ENCODE assay signal across 11 cellular contexts in genomic region chr4:169201144-169202124, GRCh38.
DNase-seq lines count a peak whose midpoint lies in the region; ATAC-seq and TF ChIP-seq lines count a peak whose summit lies in the region.
"Had no signal": no experiment of that assay in that cellular context is flagged by ENCODE, and none has a peak within 500 bp of the region (broad histone marks: within the 10 kb centered on the region; RNA-seq: fewer than 3 reads in every experiment).

No MANE protein-coding gene starts in this region.

- ATAC-seq in HG02870 (IDR thresholded peaks at IDR 0.05; ENCODE audit: unreplicated experiment) (no peak), GM21576 (IDR thresholded peaks at IDR 0.05; ENCODE audit: unreplicated experiment) (no peak)

- H3K9ac ChIP-seq in BLaER1, result 0 out of 2 replicates have a peak overlapping the region, but pooled peaks have one; percentile 12

- H2AFZ ChIP-seq in osteoblast (ENCODE audit: low read length), result no peak overlapping the region

- peaks cover 32% of the 10 kb centered on the region for H3K4me1 ChIP-seq in BLaER1
- H3K4me1 ChIP-seq in osteoblast (ENCODE audit: insufficient read depth, low read length), result peaks cover 62% of the 10 kb centered on the region
- peaks cover 0 to 19% (median 0%) of the 10 kb centered on the region in 4 donors for H3K4me1 ChIP-seq in Peyer's patch

- DNase-seq in LHCN-M2 (ENCODE audit: low read depth), result peak; percentile 23
- DNase-seq in fibroblast of the aortic adventitia (ENCODE audit: low read depth), result peak; percentile 65
- DNase-seq in osteoblast (ENCODE audit: insufficient read length, low spot score, missing footprints), result no peak
- DNase-seq in activated gamma-delta T cell treated with Interleukin-2 at 50 U/mL for 16 hours, result no peak
- no peak for DNase-seq in Peyer's patch
- DNase-seq: activated CD4-positive, CD25-positive, alpha-beta regulatory T cell treated with anti-CD3 and anti-CD28 coated beads, Interleukin-2, amount 50 U/mL, for 72 hours; COR-L47; NCI-H446 treated with DMSO at 0.1 percent for 48 hours had no signal

- H3K4me3 ChIP-seq in BLaER1 (0 out of 2 replicates have a peak overlapping the region, but pooled peaks have one; percentile 7), fibroblast of the aortic adventitia (ENCODE audit: low read depth, low read length) (no peak overlapping the region), osteoblast (ENCODE audit: insufficient read depth, low read length) (no peak overlapping the region), Peyer's patch (no peak overlapping the region)

- H3K36me3 ChIP-seq in BLaER1, result no peaks in the 10 kb centered on the region
- no peaks in the 10 kb centered on the region for H3K36me3 ChIP-seq in osteoblast (ENCODE audit: insufficient read depth, low read length)
- no peaks in the 10 kb centered on the region for H3K36me3 ChIP-seq in Peyer's patch

- H3K27me3 ChIP-seq in BLaER1 (no peaks in the 10 kb centered on the region), osteoblast (ENCODE audit: insufficient read depth, low read length) (no peaks in the 10 kb centered on the region), Peyer's patch (no peaks in the 10 kb centered on the region)

- no peak for TF ChIP-seq POLR2A in Peyer's patch (IDR thresholded peaks at IDR 0.05)

- no peaks in the 10 kb centered on the region for H4K20me1 ChIP-seq in BLaER1
- peaks cover 26% of the 10 kb centered on the region for H4K20me1 ChIP-seq in osteoblast (ENCODE audit: insufficient read depth, low read length)

- TF ChIP-seq CTCF in fibroblast of the aortic adventitia (IDR thresholded peaks at IDR 0.05; ENCODE audit: insufficient read depth, low read length) (no peak), osteoblast (IDR thresholded peaks at IDR 0.05; ENCODE audit: extremely low read depth, low read depth, low read length) (no peak), Peyer's patch (IDR thresholded peaks at IDR 0.05) (no peak)

- H3K9me3 ChIP-seq in BLaER1 (no peaks in the 10 kb centered on the region), osteoblast (ENCODE audit: low read depth, low read length) (no peaks in the 10 kb centered on the region), Peyer's patch (no peaks in the 10 kb centered on the region)

- H3K4me2 ChIP-seq in BLaER1 (peak overlapping the region; percentile 74), osteoblast (ENCODE audit: insufficient read depth, low read length) (peak overlapping the region; percentile 67)

- H3K27ac ChIP-seq in BLaER1 (peak overlapping the region; percentile 26; the same call in 1 of the 2 replicates), osteoblast (ENCODE audit: low read depth, low read length) (peak overlapping the region; percentile 94), Peyer's patch (peak overlapping the region in 1 of 4 donors; percentile 1)

- H3K79me2 ChIP-seq in osteoblast (ENCODE audit: insufficient read depth, low read length), result peaks cover 98% of the 10 kb centered on the region

Comparison
In these comparisons a context has a peak if more than half of its experiments do, and no peak if none do; other contexts are left out.
1. DNase-seq: peak in LHCN-M2 (single experiment) and fibroblast of the aortic adventitia (single experiment); none in osteoblast (single experiment), activated gamma-delta T cell treated with Interleukin-2 at 50 U/mL for 16 hours (single experiment) and Peyer's patch (0 of 3).